Comparison of ENCODE assay signal across 13 cellular contexts in genomic region chr6:26258199-26258977, GRCh38.
DNase-seq lines count a peak whose midpoint lies in the region; ATAC-seq, FAIRE-seq and TF ChIP-seq lines count a peak whose summit lies in the region.
"Had no signal": no experiment of that assay in that cellular context is flagged by ENCODE, and none has a peak within 500 bp of the region (broad histone marks: within the 10 kb centered on the region; RNA-seq: fewer than 3 reads in every experiment).

No MANE protein-coding gene starts in this region.

- POLR2A ChIA-PET in IMR-90 (lab: Charles Lee; ENCODE audit: unreplicated experiment), result no interaction called here

- H3K27ac Mint-ChIP-seq in activated naive CD8-positive, alpha-beta T cell treated with anti-CD3 and anti-CD28 coated beads, Interleukin-2, amount 50 U/mL, for 24 hours, result no peak overlapping the region
- H3K27ac Mint-ChIP-seq: naive B cell had no signal

- no peak overlapping the region for H3K23ac ChIP-seq in IMR-90 (ENCODE audit: low read depth, low read length)

- no peak for ATAC-seq in IMR-90 (ENCODE audit: low read depth)
- ATAC-seq in activated naive CD8-positive, alpha-beta T cell treated with anti-CD3 and anti-CD28 coated beads, Interleukin-2, amount 50 U/mL, for 24 hours, result no peak
- ATAC-seq in GM18519 (IDR thresholded peaks at IDR 0.05; ENCODE audit: low FRiP score, unreplicated experiment), result no peak
- no peak for ATAC-seq in HG02970 (IDR thresholded peaks at IDR 0.05; ENCODE audit: low FRiP score, unreplicated experiment)

- no peaks in the 10 kb centered on the region for H3F3A ChIP-seq in DOHH2 (ENCODE audit: control insufficient read depth, insufficient read depth)

- DNase-seq in IMR-90 (no peak), keratinocyte (ENCODE audit: low read depth, low spot score) (no peak), CD1c-positive myeloid dendritic cell (ENCODE audit: extremely low spot score) (no peak)
- no peak for DNase-seq in activated naive CD8-positive, alpha-beta T cell treated with anti-CD3 and anti-CD28 coated beads, Interleukin-2, amount 50 U/mL, for 24 hours
- DNase-seq: activated T-cell treated with anti-CD3 and anti-CD28 coated beads for 4 hours, erythroblast, naive B cell, NCI-H1694 had no signal

- TF ChIP-seq RAD21 in IMR-90 (IDR thresholded peaks at IDR 0.05; ENCODE audit: low read length), result no peak

- H3K18ac ChIP-seq in IMR-90 (ENCODE audit: low read depth, low read length), result no peak overlapping the region

- H4K20me1 ChIP-seq in DOHH2 (ENCODE audit: control insufficient read depth, insufficient read depth, low read depth, low read length), result no peaks in the 10 kb centered on the region
- no peaks in the 10 kb centered on the region for H4K20me1 ChIP-seq in IMR-90 (ENCODE audit: insufficient read depth, low read length)
- no peaks in the 10 kb centered on the region for H4K20me1 ChIP-seq in keratinocyte (ENCODE audit: control insufficient read depth, extremely low read depth, insufficient read depth, low read length)

- TF ChIP-seq POLR2A in IMR-90 (IDR thresholded peaks at IDR 0.05; ENCODE audit: low read depth, low read length), result no peak

- H3K4me1 ChIP-seq in DOHH2 (ENCODE audit: control insufficient read depth, low read length) (peaks cover 7% of the 10 kb centered on the region), IMR-90 (ENCODE audit: control insufficient read depth, insufficient read depth, low read length) (no peaks in the 10 kb centered on the region), keratinocyte (ENCODE audit: control insufficient read depth, extremely low read depth, insufficient read depth, low read length) (peaks cover under 1% of the 10 kb centered on the region)

- H4K91ac ChIP-seq in IMR-90 (ENCODE audit: insufficient read depth, low read depth, low read length), result no peak overlapping the region

- H2AFZ ChIP-seq in IMR-90 (replicated peaks; ENCODE audit: low read length, poor library complexity), result no peak overlapping the region
- no peak overlapping the region for H2AFZ ChIP-seq in keratinocyte (ENCODE audit: control insufficient read depth, low read length)

- TF ChIP-seq CTCF in DOHH2 (IDR thresholded peaks at IDR 0.05; ENCODE audit: low read depth, low read length, poor library complexity, severe bottlenecking) (peak; percentile 32), IMR-90 (conservative IDR thresholded peaks at IDR 0.05; ENCODE audit: low read depth, low read length) (0 out of 2 replicates have a peak, but pooled peaks have one; percentile 12), VCaP (conservative IDR thresholded peaks at IDR 0.05) (no peak; the same call in 1 of the 2 replicates), keratinocyte (optimal IDR thresholded peaks at IDR 0.05 in 1 of 3, IDR thresholded peaks at IDR 0.05 in 1 of 3, conservative IDR thresholded peaks at IDR 0.05 in 1 of 3; ENCODE audit: extremely low read depth in 1 of 3, insufficient read depth in 2 of 3, low read length in 3 of 3) (peak in 2 of 3 experiments; percentile 24 to 34)

- H3K9me3 Mint-ChIP-seq in activated naive CD8-positive, alpha-beta T cell treated with anti-CD3 and anti-CD28 coated beads, Interleukin-2, amount 50 U/mL, for 24 hours, result no peaks in the 10 kb centered on the region

- dilution Hi-C loops in IMR-90 (cut with HindIII; ENCODE audit: low sequenced_read_pairs, unreplicated experiment), result no loop called here
- dilution Hi-C loops in keratinocyte (cut with MboI; ENCODE audit: extremely low pct_ligation_motif_present, low sequenced_read_pairs), result no loop called here

- no peak overlapping the region for H2AK5ac ChIP-seq in IMR-90 (ENCODE audit: low read depth, low read length)

- H3K9ac ChIP-seq in IMR-90 (ENCODE audit: low read depth, low read length) (no peak overlapping the region), keratinocyte (ENCODE audit: control insufficient read depth, extremely low read depth, insufficient read depth, low read length) (no peak overlapping the region)

- no peak overlapping the region for H3K4me3 Mint-ChIP-seq in activated naive CD8-positive, alpha-beta T cell treated with anti-CD3 and anti-CD28 coated beads, Interleukin-2, amount 50 U/mL, for 24 hours

- H3K79me2 ChIP-seq in DOHH2 (ENCODE audit: control insufficient read depth, low read length) (no peaks in the 10 kb centered on the region), keratinocyte (ENCODE audit: control insufficient read depth, insufficient read depth, low read length) (no peaks in the 10 kb centered on the region)

- H3K9me3 ChIP-seq in DOHH2 (ENCODE audit: control insufficient read depth, insufficient read depth, low read length) (no peaks in the 10 kb centered on the region), IMR-90 (ENCODE audit: control insufficient read depth, insufficient read depth, low read length) (no peaks in the 10 kb centered on the region), keratinocyte (ENCODE audit: control insufficient read depth, low read depth, low read length) (no peaks in the 10 kb centered on the region)

- H3K36me3 ChIP-seq in DOHH2 (ENCODE audit: control insufficient read depth, low read length) (no peaks in the 10 kb centered on the region), IMR-90 (ENCODE audit: control insufficient read depth, insufficient read depth, low read length) (no peaks in the 10 kb centered on the region), keratinocyte (ENCODE audit: control insufficient read depth in 2 of 2, extremely low read depth in 1 of 2, insufficient read depth in 2 of 2, low read length in 2 of 2) (no peaks in the 10 kb centered on the region)

- no peak overlapping the region for H2AK9ac ChIP-seq in IMR-90 (replicated peaks; ENCODE audit: low read depth, low read length, poor library complexity)

- intact Hi-C loops in IMR-90 (cut with micrococcal nuclease), result no loop called here

- H3K56ac ChIP-seq in IMR-90 (ENCODE audit: extremely low read depth, insufficient read depth, low read length), result no peak overlapping the region

- H2BK120ac ChIP-seq in IMR-90 (ENCODE audit: low read depth, low read length), result no peak overlapping the region

- H3K4me1 Mint-ChIP-seq in activated naive CD8-positive, alpha-beta T cell treated with anti-CD3 and anti-CD28 coated beads, Interleukin-2, amount 50 U/mL, for 24 hours, result peaks cover 3% of the 10 kb centered on the region

- no peak overlapping the region for H2BK15ac ChIP-seq in IMR-90 (ENCODE audit: low read depth, low read length)

- no peak overlapping the region for H2BK5ac ChIP-seq in IMR-90 (ENCODE audit: low read depth, low read length, poor library complexity, severe bottlenecking)

- H3K4me3 ChIP-seq in DOHH2 (ENCODE audit: low read length) (no peak overlapping the region), IMR-90 (ENCODE audit: insufficient read depth, low read depth, low read length) (no peak overlapping the region), keratinocyte (ENCODE audit: control insufficient read depth in 2 of 3, extremely low read depth in 1 of 3, insufficient read depth in 2 of 3, low read depth in 1 of 3, low read length in 3 of 3) (no peak overlapping the region)

- H3K4me2 ChIP-seq in DOHH2 (ENCODE audit: low read length) (no peak overlapping the region), IMR-90 (ENCODE audit: low read depth, low read length) (no peak overlapping the region), keratinocyte (ENCODE audit: control insufficient read depth, extremely low read depth, insufficient read depth, low read depth, low read length) (no peak overlapping the region)

- no peaks in the 10 kb centered on the region for H3K36me3 Mint-ChIP-seq in activated naive CD8-positive, alpha-beta T cell treated with anti-CD3 and anti-CD28 coated beads, Interleukin-2, amount 50 U/mL, for 24 hours (ENCODE audit: low read depth)

- CTCF ChIA-PET in IMR-90 (lab: Yijun Ruan, JAX), result interaction anchor here (0.6 to 1.3 kb wide), 4 partner anchors 9 to 1352 kb away, joined by 3 to 5 read pairs (median 4); a partner anchor contains a TSS

- no peak overlapping the region for H2BK20ac ChIP-seq in IMR-90 (ENCODE audit: low read depth, low read length)

- FAIRE-seq in keratinocyte (lab: Jason Lieb, UNC), result no peak
- FAIRE-seq: TTC549 had no signal

- H3K27me3 Mint-ChIP-seq in activated naive CD8-positive, alpha-beta T cell treated with anti-CD3 and anti-CD28 coated beads, Interleukin-2, amount 50 U/mL, for 24 hours, result no peaks in the 10 kb centered on the region
- H3K27me3 Mint-ChIP-seq: naive B cell had no signal

- no peak overlapping the region for H3K14ac ChIP-seq in IMR-90 (replicated peaks; ENCODE audit: low read depth, low read length)

- in situ Hi-C loops in IMR-90 (cut with MboI; ENCODE audit: low sequenced_read_pairs), result no loop called here

- BruUV-seq in IMR-90 (replicated peaks; lab: Mats Ljungman, UMichigan), result no TSS peak

- no peaks in the 10 kb centered on the region for H3K79me1 ChIP-seq in IMR-90 (ENCODE audit: low read depth in 1 of 2, low read length in 2 of 2)

- no peak overlapping the region for H4K5ac ChIP-seq in IMR-90 (ENCODE audit: low read depth, low read length)

- H3K27me3 ChIP-seq in DOHH2 (ENCODE audit: control insufficient read depth, low read length) (no peaks in the 10 kb centered on the region), IMR-90 (ENCODE audit: control insufficient read depth, insufficient read depth, low read length) (no peaks in the 10 kb centered on the region), keratinocyte (ENCODE audit: control insufficient read depth, extremely low read depth, insufficient read depth, low read length) (no peaks in the 10 kb centered on the region)

- no peak overlapping the region for H4K8ac ChIP-seq in IMR-90 (ENCODE audit: low read depth in 2 of 2, low read length in 2 of 2)

- H3K27ac ChIP-seq in DOHH2 (ENCODE audit: low read depth, low read length) (no peak overlapping the region), IMR-90 (ENCODE audit: insufficient read depth, low read length) (no peak overlapping the region), VCaP (peak overlapping the region; percentile 65), keratinocyte (ENCODE audit: control insufficient read depth, insufficient read depth, low read length) (no peak overlapping the region)

- 57% methylated on average over 1 of the region's 5 CpGs; no CpG with 5 or more reads in 1 of the 2 experiments for WGBS in IMR-90 (ENCODE audit: extremely low coverage in 2 of 2, insufficient read length in 1 of 2), 2 experiments

- H3K4ac ChIP-seq in IMR-90 (ENCODE audit: low read depth, low read length), result no peak overlapping the region

- H3K9me1 ChIP-seq in IMR-90 (ENCODE audit: insufficient read depth, low read length) (no peaks in the 10 kb centered on the region), keratinocyte (ENCODE audit: control insufficient read depth, extremely low read depth, insufficient read depth, low read length) (no peaks in the 10 kb centered on the region)

- no peaks in the 10 kb centered on the region for H3K9me2 ChIP-seq in DOHH2 (replicated peaks; ENCODE audit: control insufficient read depth, low read length)

TF ChIP-seq in IMR-90, 13 proteins besides CTCF, POLR2A, EP300 and RAD21 (continues in another document):
- TF ChIP-seq MAZ (IDR thresholded peaks at IDR 0.05; ENCODE audit: borderline replicate concordance, low read depth, low read length) (no peak), FOS (IDR thresholded peaks at IDR 0.05; ENCODE audit: low read depth, low read length) (no peak)
